22 cellular contexts compared by ENCODE assay signal in genomic region chr7:139571190-139571589, GRCh38. TPM values are rescaled to one million over a fixed set of nuclear protein-coding genes. Genes with fewer than 3 reads are reported as not detected.
A peak's percentile ranks its signal among the peaks of the same experiment; 100 is the strongest.
DNase-seq lines count a peak whose midpoint lies in the region; ATAC-seq and TF ChIP-seq lines count a peak whose summit lies in the region.
"Had no signal": no experiment of that assay in that cellular context is flagged by ENCODE, and none has a peak within 500 bp of the region (broad histone marks: within the 10 kb centered on the region; RNA-seq: fewer than 3 reads in every experiment).

No MANE protein-coding gene starts in this region.

- TF ChIP-seq CTCF in GM23338 (conservative IDR thresholded peaks at IDR 0.05; ENCODE audit: low read depth in 2 of 2), result no peak
- no peak for TF ChIP-seq CTCF in WTC11 (IDR thresholded peaks at IDR 0.05)
- TF ChIP-seq CTCF in spleen (IDR thresholded peaks at IDR 0.05 in 8 of 11, conservative IDR thresholded peaks at IDR 0.05 in 3 of 11), result no peak
- no peak for TF ChIP-seq CTCF in GM10248 (IDR thresholded peaks at IDR 0.05; ENCODE audit: control extremely low read depth, extremely low read depth, low read depth, missing control alignments)

- H3K79me2 ChIP-seq in GM23338 (replicated peaks; ENCODE audit: insufficient read depth), result no peaks in the 10 kb centered on the region

- POLR2A ChIA-PET in WTC11 (lab: Charles Lee) (no interaction called here), GM10248 (lab: Yijun Ruan, JAX) (interaction anchor here (0.6 kb wide), 1 partner anchor 17 kb away, joined by 3 read pairs; no protein-coding TSS in a partner anchor)

- no peaks in the 10 kb centered on the region for H3K9me2 ChIP-seq in GM23338 (ENCODE audit: insufficient read depth)

- H3K9me3 ChIP-seq in spleen, result no peaks in the 10 kb centered on the region

- H3K4me3 ChIP-seq in GM23338 (no peak overlapping the region), spleen (no peak overlapping the region)
- H3K4me3 ChIP-seq: K562, PC-9, SK-N-MC had no signal

- CTCF ChIA-PET in WTC11 (lab: Charles Lee), result interaction anchor here (0.7 to 2.7 kb wide), 4 partner anchors 18 to 137 kb away, joined by 5 to 14 read pairs (median 5); no protein-coding TSS in a partner anchor
- CTCF ChIA-PET in GM10248 (lab: Yijun Ruan, JAX), result interaction anchor here (1.2 kb wide), 1 partner anchor 431 kb away, joined by 3 read pairs; no protein-coding TSS in a partner anchor

- H3K27ac Mint-ChIP-seq in GM23338 (no peak overlapping the region), WTC11 (peak overlapping the region; percentile 74; the same call in 1 of the 2 replicates)
- H3K27ac Mint-ChIP-seq: CD4-positive, CD25-positive, alpha-beta regulatory T cell had no signal

- H3K4me2 ChIP-seq in GM23338, result no peak overlapping the region
- H3K4me2 ChIP-seq: PC-9 had no signal

- H4K20me1 ChIP-seq in GM23338 (replicated peaks; ENCODE audit: insufficient read depth), result no peaks in the 10 kb centered on the region

- peaks cover 14% of the 10 kb centered on the region for H3K4me1 Mint-ChIP-seq in GM23338
- H3K4me1 Mint-ChIP-seq in WTC11, result peaks cover 18% of the 10 kb centered on the region

- H3F3A ChIP-seq in GM23338 (replicated peaks; ENCODE audit: low read depth), result no peaks in the 10 kb centered on the region

- no peak for TF ChIP-seq POLR2A in spleen (IDR thresholded peaks at IDR 0.05)

- H3K4me1 ChIP-seq in GM23338 (ENCODE audit: insufficient read depth), result peaks cover 11% of the 10 kb centered on the region
- no peaks in the 10 kb centered on the region for H3K4me1 ChIP-seq in spleen

- no peaks in the 10 kb centered on the region for H3K36me3 Mint-ChIP-seq in GM23338 (ENCODE audit: low read depth)
- no peaks in the 10 kb centered on the region for H3K36me3 Mint-ChIP-seq in WTC11

- H3K4me3 Mint-ChIP-seq in GM23338 (no peak overlapping the region), WTC11 (no peak overlapping the region)
- H3K4me3 Mint-ChIP-seq: CD4-positive, CD25-positive, alpha-beta regulatory T cell had no signal

- H3K9me3 Mint-ChIP-seq in GM23338 (no peaks in the 10 kb centered on the region; the same call in 2 of the 3 replicates), WTC11 (no peaks in the 10 kb centered on the region)

- H2AFZ ChIP-seq in GM23338, result no peak overlapping the region
- H2AFZ ChIP-seq: PC-9 had no signal

- DNase-seq in GM23338 (ENCODE audit: low spot score) (no peak), WTC11 (ENCODE audit: low spot score) (no peak), left kidney (ENCODE audit: low read depth, low spot score) (peak; percentile 33), spleen (peak; percentile 66), GM10248 (ENCODE audit: extremely low spot score) (no peak), T-helper 9 cell (no peak), A172 (ENCODE audit: low spot score) (no peak)
- DNase-seq: CD4-positive, CD25-positive, alpha-beta regulatory T cell; DMS79 treated with DMSO at 0.1 percent for 48 hours; NCI-H1092; NCI-H1436; NCI-H1930; NCI-H2227 treated with DMSO at 0.1 percent for 48 hours; NCI-H510A; NCI-H748 treated with DMSO at 0.1 percent for 48 hours; PC-9; RPMI8226; SHP77 had no signal

- peaks cover 2% of the 10 kb centered on the region for H3K27me3 Mint-ChIP-seq in GM23338 (ENCODE audit: insufficient read depth, low read depth, poor library complexity)
- no peaks in the 10 kb centered on the region for H3K27me3 Mint-ChIP-seq in WTC11 (ENCODE audit: low read depth)
- H3K27me3 Mint-ChIP-seq: CD4-positive, CD25-positive, alpha-beta regulatory T cell had no signal

- 90 to 96% (median 93%) methylated on average over 19 to 20 of the region's 20 CpGs for WGBS in spleen, 5 donors

- H3K36me3 ChIP-seq in GM23338 (ENCODE audit: insufficient read depth), result no peaks in the 10 kb centered on the region
- peaks cover 0 to 100% (median 43%) of the 10 kb centered on the region in 6 donors for H3K36me3 ChIP-seq in spleen

- H3K27me3 ChIP-seq in GM23338 (ENCODE audit: insufficient read depth) (no peaks in the 10 kb centered on the region), spleen (replicated peaks in 1 of 7) (no peaks in the 10 kb centered on the region)

- ATAC-seq in GM23338 (peak; percentile 14), WTC11 (0 out of 2 replicates have a peak, but pooled peaks have one; percentile 13), GM18511 (IDR thresholded peaks at IDR 0.05; ENCODE audit: unreplicated experiment) (no peak)
- ATAC-seq: K562 had no signal

- intact Hi-C loops in spleen (cut with DNase I; ENCODE audit: low total_unique reads), result no loop called here

- H3K27ac ChIP-seq in GM23338 (ENCODE audit: low read depth), result no peak overlapping the region
- H3K27ac ChIP-seq in spleen, result no peak overlapping the region
- H3K27ac ChIP-seq: PC-9, SK-N-MC had no signal

TF ChIP-seq in GM23338, 12 proteins besides CTCF, POLR2A, EP300 and RAD21 (continues in another document):
- TF ChIP-seq POLR2AphosphoS5 (IDR thresholded peaks at IDR 0.05; ENCODE audit: low read depth) (no peak), CREB1 (CRISPR knock-in tag; IDR thresholded peaks at IDR 0.05; ENCODE audit: low read depth) (no peak), STAT1 (IDR thresholded peaks at IDR 0.05; ENCODE audit: unreplicated experiment) (no peak), NANOG (IDR thresholded peaks at IDR 0.05; ENCODE audit: borderline replicate concordance) (no peak), JUNB (IDR thresholded peaks at IDR 0.05; ENCODE audit: unreplicated experiment) (no peak), ZNF114 (CRISPR knock-in tag; IDR thresholded peaks at IDR 0.05) (no peak), ZNF331 (CRISPR knock-in tag; IDR thresholded peaks at IDR 0.05; ENCODE audit: low read depth) (no peak)
- TF ChIP-seq, protein P1, sequence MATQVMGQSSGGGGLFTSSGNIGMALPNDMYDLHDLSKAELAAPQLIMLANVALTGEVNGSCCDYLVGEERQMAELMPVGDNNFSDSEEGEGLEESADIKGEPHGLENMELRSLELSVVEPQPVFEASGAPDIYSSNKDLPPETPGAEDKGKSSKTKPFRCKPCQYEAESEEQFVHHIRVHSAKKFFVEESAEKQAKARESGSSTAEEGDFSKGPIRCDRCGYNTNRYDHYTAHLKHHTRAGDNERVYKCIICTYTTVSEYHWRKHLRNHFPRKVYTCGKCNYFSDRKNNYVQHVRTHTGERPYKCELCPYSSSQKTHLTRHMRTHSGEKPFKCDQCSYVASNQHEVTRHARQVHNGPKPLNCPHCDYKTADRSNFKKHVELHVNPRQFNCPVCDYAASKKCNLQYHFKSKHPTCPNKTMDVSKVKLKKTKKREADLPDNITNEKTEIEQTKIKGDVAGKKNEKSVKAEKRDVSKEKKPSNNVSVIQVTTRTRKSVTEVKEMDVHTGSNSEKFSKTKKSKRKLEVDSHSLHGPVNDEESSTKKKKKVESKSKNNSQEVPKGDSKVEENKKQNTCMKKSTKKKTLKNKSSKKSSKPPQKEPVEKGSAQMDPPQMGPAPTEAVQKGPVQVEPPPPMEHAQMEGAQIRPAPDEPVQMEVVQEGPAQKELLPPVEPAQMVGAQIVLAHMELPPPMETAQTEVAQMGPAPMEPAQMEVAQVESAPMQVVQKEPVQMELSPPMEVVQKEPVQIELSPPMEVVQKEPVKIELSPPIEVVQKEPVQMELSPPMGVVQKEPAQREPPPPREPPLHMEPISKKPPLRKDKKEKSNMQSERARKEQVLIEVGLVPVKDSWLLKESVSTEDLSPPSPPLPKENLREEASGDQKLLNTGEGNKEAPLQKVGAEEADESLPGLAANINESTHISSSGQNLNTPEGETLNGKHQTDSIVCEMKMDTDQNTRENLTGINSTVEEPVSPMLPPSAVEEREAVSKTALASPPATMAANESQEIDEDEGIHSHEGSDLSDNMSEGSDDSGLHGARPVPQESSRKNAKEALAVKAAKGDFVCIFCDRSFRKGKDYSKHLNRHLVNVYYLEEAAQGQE (IDR thresholded peaks at IDR 0.05; ENCODE audit: unreplicated experiment), result no peak

TF ChIP-seq in WTC11, 78 proteins besides CTCF, POLR2A, EP300 and RAD21:
- TF ChIP-seq, protein P2, sequence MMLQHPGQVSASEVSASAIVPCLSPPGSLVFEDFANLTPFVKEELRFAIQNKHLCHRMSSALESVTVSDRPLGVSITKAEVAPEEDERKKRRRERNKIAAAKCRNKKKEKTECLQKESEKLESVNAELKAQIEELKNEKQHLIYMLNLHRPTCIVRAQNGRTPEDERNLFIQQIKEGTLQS (CRISPR knock-in tag; conservative IDR thresholded peaks at IDR 0.05), result no peak
- no peak for TF ChIP-seq FOXP1 (CRISPR knock-in tag; IDR thresholded peaks at IDR 0.05; ENCODE audit: borderline replicate concordance)
- no peak for TF ChIP-seq ZNF219 (CRISPR knock-in tag; IDR thresholded peaks at IDR 0.05; ENCODE audit: borderline replicate concordance)
- TF ChIP-seq ESRRA (CRISPR knock-in tag; IDR thresholded peaks at IDR 0.05; ENCODE audit: borderline replicate concordance), result no peak
- TF ChIP-seq, protein P3, sequence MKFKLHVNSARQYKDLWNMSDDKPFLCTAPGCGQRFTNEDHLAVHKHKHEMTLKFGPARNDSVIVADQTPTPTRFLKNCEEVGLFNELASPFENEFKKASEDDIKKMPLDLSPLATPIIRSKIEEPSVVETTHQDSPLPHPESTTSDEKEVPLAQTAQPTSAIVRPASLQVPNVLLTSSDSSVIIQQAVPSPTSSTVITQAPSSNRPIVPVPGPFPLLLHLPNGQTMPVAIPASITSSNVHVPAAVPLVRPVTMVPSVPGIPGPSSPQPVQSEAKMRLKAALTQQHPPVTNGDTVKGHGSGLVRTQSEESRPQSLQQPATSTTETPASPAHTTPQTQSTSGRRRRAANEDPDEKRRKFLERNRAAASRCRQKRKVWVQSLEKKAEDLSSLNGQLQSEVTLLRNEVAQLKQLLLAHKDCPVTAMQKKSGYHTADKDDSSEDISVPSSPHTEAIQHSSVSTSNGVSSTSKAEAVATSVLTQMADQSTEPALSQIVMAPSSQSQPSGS (CRISPR knock-in tag; IDR thresholded peaks at IDR 0.05; ENCODE audit: borderline replicate concordance, low read depth), result no peak
- TF ChIP-seq, protein P4, sequence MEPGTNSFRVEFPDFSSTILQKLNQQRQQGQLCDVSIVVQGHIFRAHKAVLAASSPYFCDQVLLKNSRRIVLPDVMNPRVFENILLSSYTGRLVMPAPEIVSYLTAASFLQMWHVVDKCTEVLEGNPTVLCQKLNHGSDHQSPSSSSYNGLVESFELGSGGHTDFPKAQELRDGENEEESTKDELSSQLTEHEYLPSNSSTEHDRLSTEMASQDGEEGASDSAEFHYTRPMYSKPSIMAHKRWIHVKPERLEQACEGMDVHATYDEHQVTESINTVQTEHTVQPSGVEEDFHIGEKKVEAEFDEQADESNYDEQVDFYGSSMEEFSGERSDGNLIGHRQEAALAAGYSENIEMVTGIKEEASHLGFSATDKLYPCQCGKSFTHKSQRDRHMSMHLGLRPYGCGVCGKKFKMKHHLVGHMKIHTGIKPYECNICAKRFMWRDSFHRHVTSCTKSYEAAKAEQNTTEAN (CRISPR knock-in tag; IDR thresholded peaks at IDR 0.05), result no peak

RNA-seq across cellular contexts. Expression of gene CLEC2L, which starts 47.7 kb away (rescaled TPM):
- total RNA-seq in GM23338 (2014; rRNA removed; shearing (Covaris generic)), result not detected in 2 replicates
- 0.21 TPM in 1 of 2 replicates, not detected in the other for polyA plus RNA-seq in GM23338 (2016; fragmentation: Nextera tagmentation; extraction: Ambion mirVana)
- total RNA-seq in WTC11 (2021), result 0.13 to 0.69 TPM (median 0.44 TPM) in 3 replicates
- total RNA-seq in spleen, result not detected
- polyA plus RNA-seq in spleen, result under 1 TPM in 1 of 3 donors, not detected in 2; 0.11 TPM
- not detected in 2 replicates for total RNA-seq in A172 (2014; rRNA removed; shearing (Covaris generic))
- total RNA-seq: PC-9 had no signal
- polyA plus RNA-seq: BJ; CD4-positive, CD25-positive, alpha-beta regulatory T cell had no signal

Comparison
In these comparisons a context has a peak if more than half of its experiments do, and no peak if none do; other contexts are left out.
1. DNase-seq: peak in left kidney (single experiment) and spleen (single experiment); none in GM23338 (single experiment), WTC11 (single experiment), GM10248 (single experiment), T-helper 9 cell (single experiment) and A172 (single experiment).